ENCODE assay signal across 1 cellular context in genomic region chr5:134055015-134055414, GRCh38.
TF ChIP-seq lines count a peak whose summit lies in the region.

No MANE protein-coding gene starts in this region.

TF ChIP-seq in H1, 55 proteins besides CTCF, POLR2A, EP300 and RAD21 (continued from another document):
- TF ChIP-seq SIX5 (IDR thresholded peaks at IDR 0.05; ENCODE audit: low read depth, low read length) (no peak), RNF2 (IDR thresholded peaks at IDR 0.05; ENCODE audit: borderline replicate concordance, low read depth, low read length, missing control alignments, poor library complexity, severe bottlenecking) (no peak), RBBP5 (IDR thresholded peaks at IDR 0.05; ENCODE audit: borderline replicate concordance, low read depth, low read length) (no peak), CHD7 (IDR thresholded peaks at IDR 0.05; ENCODE audit: insufficient replicate concordance, low read length) (no peak)
